20 cellular contexts compared by ENCODE assay signal in the genomic region with DNA sequence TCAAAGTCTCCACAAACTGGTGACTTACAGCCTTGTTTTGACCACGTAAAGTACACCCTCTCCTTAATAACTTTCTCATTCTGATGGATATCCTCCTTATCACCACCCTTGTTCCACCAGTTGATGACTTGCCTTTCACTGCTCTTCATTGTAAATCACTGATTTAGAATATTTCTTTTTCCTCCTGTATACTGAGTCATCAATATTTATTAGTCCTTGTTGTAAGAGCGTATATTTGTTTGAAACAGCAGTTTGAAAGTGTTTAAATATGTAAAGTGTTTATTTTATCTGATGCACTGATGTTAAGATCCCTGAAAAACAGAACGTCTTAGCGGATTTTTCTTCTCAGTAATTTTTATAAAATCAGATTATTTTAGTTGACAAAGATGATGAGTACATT. TPM values are rescaled to one million over a fixed set of nuclear protein-coding genes. Genes with fewer than 3 reads are reported as not detected.
DNase-seq lines count a peak whose midpoint lies in the region; ATAC-seq, FAIRE-seq and TF ChIP-seq lines count a peak whose summit lies in the region.
"Had no signal": no experiment of that assay in that cellular context is flagged by ENCODE, and none has a peak within 500 bp of the region (broad histone marks: within the 10 kb centered on the region; RNA-seq: fewer than 3 reads in every experiment).

No MANE protein-coding gene starts in this region.

- no peaks in the 10 kb centered on the region for H3K27me3 ChIP-seq in CD4-positive, alpha-beta memory T cell (ENCODE audit: insufficient read depth, low read length)
- H3K27me3 ChIP-seq in endothelial cell of umbilical vein (ENCODE audit: control insufficient read depth in 2 of 2, insufficient read depth in 2 of 2, low read length in 2 of 2) (no peaks in the 10 kb centered on the region), Karpas-422 (ENCODE audit: low read length) (no peaks in the 10 kb centered on the region)

- no peak for TF ChIP-seq POLR2A in endothelial cell of umbilical vein (IDR thresholded peaks at IDR 0.05; ENCODE audit: low read depth, low read length)

- H3K36me3 ChIP-seq in CD4-positive, alpha-beta memory T cell (ENCODE audit: insufficient read depth, low read length), result peaks cover 22% of the 10 kb centered on the region
- H3K36me3 ChIP-seq in endothelial cell of umbilical vein (ENCODE audit: control insufficient read depth in 2 of 2, extremely low read depth in 1 of 2, insufficient read depth in 2 of 2, low read length in 2 of 2), result no peaks in the 10 kb centered on the region
- H3K36me3 ChIP-seq in Karpas-422 (ENCODE audit: insufficient read depth, low read length), result peaks cover 37% of the 10 kb centered on the region; the same call in 1 of the 2 replicates

- dilution Hi-C loops in endothelial cell of umbilical vein (cut with MboI; ENCODE audit: extremely low pct_ligation_motif_present, low sequenced_read_pairs), result no loop called here

- no peaks in the 10 kb centered on the region for H3K9me3 ChIP-seq in CD4-positive, alpha-beta memory T cell (ENCODE audit: control insufficient read depth in 1 of 2, low read length in 2 of 2)
- H3K9me3 ChIP-seq in T-helper 17 cell (ENCODE audit: control insufficient read depth, low read length, poor library complexity, severe bottlenecking), result no peaks in the 10 kb centered on the region
- no peaks in the 10 kb centered on the region for H3K9me3 ChIP-seq in endothelial cell of umbilical vein (replicated peaks; ENCODE audit: control insufficient read depth, insufficient read depth, low read length)
- H3K9me3 ChIP-seq in Karpas-422 (ENCODE audit: low read length), result no peaks in the 10 kb centered on the region

- BruUV-seq in endothelial cell of umbilical vein (replicated peaks; lab: Mats Ljungman, UMichigan), result no TSS peak

- H3K4me1 ChIP-seq in CD4-positive, alpha-beta memory T cell (ENCODE audit: insufficient read depth, low read length), result peaks cover 17% of the 10 kb centered on the region
- H3K4me1 ChIP-seq in endothelial cell of umbilical vein (ENCODE audit: control insufficient read depth, extremely low read depth, insufficient read depth, low read length), result peaks cover 41% of the 10 kb centered on the region
- peaks cover 10% of the 10 kb centered on the region for H3K4me1 ChIP-seq in Karpas-422 (ENCODE audit: low read length)

- peak overlapping the region in 4 of 7 donors; percentile 16 to 77 (median 38) for H3K27ac Mint-ChIP-seq in CD4-positive, alpha-beta memory T cell
- peak overlapping the region; percentile 21 for H3K27ac Mint-ChIP-seq in T-helper 17 cell
- H3K27ac Mint-ChIP-seq in naive B cell, result peak overlapping the region in 4 of 6 donors; percentile 6 to 52 (median 21)

- no peak for TF ChIP-seq CTCF in endothelial cell of umbilical vein (IDR thresholded peaks at IDR 0.05; ENCODE audit: extremely low read depth in 1 of 2, insufficient read depth in 1 of 2, low read depth in 1 of 2, low read length in 2 of 2)

- no peak overlapping the region for H3K4me3 ChIP-seq in CD4-positive, alpha-beta memory T cell (ENCODE audit: low read length in 2 of 2)
- H3K4me3 ChIP-seq in endothelial cell of umbilical vein (replicated peaks in 1 of 3; ENCODE audit: insufficient read depth in 1 of 3, low read depth in 1 of 3, low read length in 3 of 3) (no peak overlapping the region), Karpas-422 (ENCODE audit: low read length) (no peak overlapping the region)
- H3K4me3 ChIP-seq: GM23248, PC-9 had no signal

- H3K9ac ChIP-seq in endothelial cell of umbilical vein (replicated peaks; ENCODE audit: extremely low read depth, insufficient read depth, low read length), result no peak overlapping the region
- H3K9ac ChIP-seq in Karpas-422 (ENCODE audit: low read length), result no peak overlapping the region
- H3K9ac ChIP-seq: GM23248 had no signal

- no peaks in the 10 kb centered on the region for H3K9me3 Mint-ChIP-seq in CD4-positive, alpha-beta memory T cell
- H3K9me3 Mint-ChIP-seq in naive B cell, result no peaks in the 10 kb centered on the region

- H3K27ac ChIP-seq in CD4-positive, alpha-beta memory T cell (ENCODE audit: low read depth, low read length), result no peak overlapping the region
- H3K27ac ChIP-seq in endothelial cell of umbilical vein (ENCODE audit: insufficient read depth, low read depth, low read length) (no peak overlapping the region), Karpas-422 (ENCODE audit: low read length) (no peak overlapping the region)
- H3K27ac ChIP-seq: C4-2B, GM23248, PC-9 had no signal

- H3K4me3 Mint-ChIP-seq in CD4-positive, alpha-beta memory T cell, result peak overlapping the region in 2 of 8 donors; percentile 27 to 68
- H3K4me3 Mint-ChIP-seq in T-helper 17 cell, result no peak overlapping the region
- no peak overlapping the region for H3K4me3 Mint-ChIP-seq in naive B cell

- intact Hi-C loops in CD4-positive, alpha-beta memory T cell (cut with micrococcal nuclease), result no loop called here
- intact Hi-C loops in endothelial cell of umbilical vein (cut with micrococcal nuclease), result no loop called here

- H2AFZ ChIP-seq in endothelial cell of umbilical vein (ENCODE audit: low read depth, low read length) (no peak overlapping the region), Karpas-422 (ENCODE audit: low read length) (no peak overlapping the region)
- H2AFZ ChIP-seq: GM23248, PC-9 had no signal

- no peak for FAIRE-seq in endothelial cell of umbilical vein (lab: Jason Lieb, UNC)

- ATAC-seq in T-helper 17 cell (no peak), naive B cell (ENCODE audit: low read depth in 2 of 2) (no peak), HG02610 (IDR thresholded peaks at IDR 0.05; ENCODE audit: unreplicated experiment) (no peak), GM21515 (IDR thresholded peaks at IDR 0.05; ENCODE audit: unreplicated experiment) (no peak), GM18868 (IDR thresholded peaks at IDR 0.05; ENCODE audit: unreplicated experiment) (no peak)

- CTCF ChIA-PET in CD4-positive, alpha-beta memory T cell (lab: Charles Lee; ENCODE audit: partially characterized antibody), result interaction anchor here (1.2 to 2.2 kb wide), 2 partner anchors 87 to 88 kb away, joined by 4 to 11 read pairs; partner anchors contain the start of gene ZNF638
- CTCF ChIA-PET in endothelial cell of umbilical vein (lab: Charles Lee), result interaction anchor here (0.7 to 2.2 kb wide), 2 partner anchors 120 to 1187 kb away, joined by 3 to 7 read pairs; no protein-coding TSS in a partner anchor

- no peaks in the 10 kb centered on the region for H4K20me1 ChIP-seq in endothelial cell of umbilical vein (replicated peaks; ENCODE audit: control insufficient read depth, extremely low read depth, insufficient read depth, low read length)
- no peaks in the 10 kb centered on the region for H4K20me1 ChIP-seq in Karpas-422 (ENCODE audit: insufficient read depth, low read depth, low read length)

- H3K9me1 ChIP-seq in endothelial cell of umbilical vein (replicated peaks; ENCODE audit: control insufficient read depth, extremely low read depth, insufficient read depth, low read length), result no peaks in the 10 kb centered on the region

- H3K36me3 Mint-ChIP-seq in CD4-positive, alpha-beta memory T cell, result peaks cover 19 to 20% of the 10 kb centered on the region in 2 donors
- H3K36me3 Mint-ChIP-seq in T-helper 17 cell (ENCODE audit: low read depth) (peaks cover 7% of the 10 kb centered on the region), naive B cell (peaks cover 9 to 15% of the 10 kb centered on the region in 2 donors)

- H3K9me2 ChIP-seq in Karpas-422 (replicated peaks; ENCODE audit: insufficient read depth, low read length), result no peaks in the 10 kb centered on the region

- H3K27me3 Mint-ChIP-seq in CD4-positive, alpha-beta memory T cell, result no peaks in the 10 kb centered on the region
- H3K27me3 Mint-ChIP-seq in T-helper 17 cell (no peaks in the 10 kb centered on the region), naive B cell (no peaks in the 10 kb centered on the region)

- DNase-seq in CD4-positive, alpha-beta memory T cell, result no peak
- DNase-seq in T-helper 17 cell (no peak), endothelial cell of umbilical vein (ENCODE audit: low read depth, low spot score) (peak; percentile 21), naive B cell (no peak), Karpas-422 (no peak)
- DNase-seq: ACHN, COR-L47, DMS 273 treated with DMSO at 0.1 percent for 48 hours, GM23248, HCEC 1CT, KG1, NCI-H1417 treated with DMSO at 0.1 percent for 48 hours, NCI-H187 treated with DMSO at 0.1 percent for 48 hours, NCI-H345, NCI-H524 treated with DMSO at 0.1 percent for 48 hours, PC-9 had no signal

- POLR2A ChIA-PET in CD4-positive, alpha-beta memory T cell (lab: Charles Lee; ENCODE audit: partially characterized antibody), result no interaction called here
- POLR2A ChIA-PET in endothelial cell of umbilical vein (lab: Charles Lee), result no interaction called here

- H3K79me2 ChIP-seq in endothelial cell of umbilical vein (ENCODE audit: control insufficient read depth, insufficient read depth, low read length) (no peaks in the 10 kb centered on the region), Karpas-422 (ENCODE audit: low read length) (peaks cover 50% of the 10 kb centered on the region)

- peak overlapping the region; percentile 47 for H3K4me2 ChIP-seq in endothelial cell of umbilical vein (ENCODE audit: insufficient read depth, low read length)
- H3K4me2 ChIP-seq in Karpas-422 (ENCODE audit: low read depth, low read length, poor library complexity, severe bottlenecking), result no peak overlapping the region
- H3K4me2 ChIP-seq: PC-9 had no signal

- peaks cover 8 to 27% (median 11%) of the 10 kb centered on the region in 4 donors for H3K4me1 Mint-ChIP-seq in CD4-positive, alpha-beta memory T cell
- H3K4me1 Mint-ChIP-seq in T-helper 17 cell, result peaks cover 6% of the 10 kb centered on the region
- peaks cover 7 to 14% (median 9%) of the 10 kb centered on the region in 3 donors for H3K4me1 Mint-ChIP-seq in naive B cell

TF ChIP-seq in endothelial cell of umbilical vein, 7 proteins besides CTCF, POLR2A, EP300 and RAD21 (continues in another document):
- TF ChIP-seq FOS (IDR thresholded peaks at IDR 0.05; ENCODE audit: borderline replicate concordance, insufficient read depth, low read length) (no peak), MYC (IDR thresholded peaks at IDR 0.05; ENCODE audit: low read depth, low read length) (no peak), GATA2 (IDR thresholded peaks at IDR 0.05; ENCODE audit: insufficient read depth, insufficient read length, low read depth, low read length) (no peak)

RNA-seq across cellular contexts. Expression of gene DYSF, which starts 34.2 kb away (rescaled TPM):
- total RNA-seq in CD4-positive, alpha-beta memory T cell, result under 1 TPM; 0.28 to 0.49 TPM
- not detected for polyA plus RNA-seq in CD4-positive, alpha-beta memory T cell
- total RNA-seq in T-helper 17 cell (1 to 10 TPM in 1 of 2 donors, under 1 TPM in 1; 0.34 to 2.8 TPM), endothelial cell of umbilical vein (134 and 152 TPM in 2 replicates)
- polyA plus RNA-seq in endothelial cell of umbilical vein (50.9 and 53.5 TPM in 2 replicates), naive B cell (ENCODE audit: low read depth in 6 of 6) (1 to 10 TPM in 1 of 6 donors, under 1 TPM in 1, not detected in 4; 0.09 to 3.2 TPM)
- polyA plus RNA-seq in endothelial cell of umbilical vein (2011; cell fraction: cytosol; rRNA removed), result 49.0 and 50.6 TPM in 2 replicates
- 84.1 and 102 TPM in 2 replicates for polyA plus RNA-seq in endothelial cell of umbilical vein (2011; cell fraction: nucleus; rRNA removed)
- 29.9 and 46.0 TPM in 2 replicates for polyA plus RNA-seq in endothelial cell of umbilical vein (2012)
- polyA minus RNA-seq in endothelial cell of umbilical vein, result 111 and 117 TPM in 2 replicates
- polyA minus RNA-seq in endothelial cell of umbilical vein (2011; cell fraction: cytosol; rRNA and poly(A)+ RNA removed), result 0.72 TPM
- 62.9 and 88.7 TPM in 2 replicates for polyA minus RNA-seq in endothelial cell of umbilical vein (2011; cell fraction: nucleus; rRNA and poly(A)+ RNA removed)
- total RNA-seq in Karpas-422 (2014; rRNA removed; shearing (Covaris generic); ENCODE audit: low replicate concordance), result not detected in 2 replicates

Comparison
In these comparisons a context has a peak if more than half of its experiments do, and no peak if none do; other contexts are left out.
1. RNA of gene DYSF, which starts 34.2 kb away (total RNA-seq): 134 to 152 TPM in endothelial cell of umbilical vein; 0.34 to 2.8 TPM in T-helper 17 cell, 0.28 to 0.49 TPM in CD4-positive, alpha-beta memory T cell and not detected in Karpas-422; every median in the first group is over 10 times any median in the second.
2. Peak in every context shown above with its lines, with median percentiles within 50 percentile points of each other: H3K27ac Mint-ChIP-seq.